ENCODE assay signal across 9 cellular contexts in the genomic region with DNA sequence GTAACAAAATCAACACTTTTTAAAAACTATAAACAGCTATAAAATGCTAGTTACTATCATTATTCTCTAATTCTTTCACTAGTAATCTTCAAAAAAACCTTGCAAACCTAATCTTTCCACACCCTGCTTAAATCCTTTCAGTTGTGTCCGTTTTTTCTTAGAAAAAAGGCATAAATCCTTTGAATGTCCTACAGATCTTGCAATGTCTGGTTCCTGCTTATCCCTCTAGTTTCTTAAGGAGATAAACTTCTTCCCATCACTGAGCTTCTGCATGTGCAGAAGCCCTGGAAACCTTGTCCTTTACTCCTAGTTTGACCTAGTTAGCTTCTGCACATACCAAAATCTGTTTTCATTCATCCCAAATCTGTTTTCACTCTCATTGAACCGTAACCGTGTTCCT. TPM values are rescaled to one million over a fixed set of nuclear protein-coding genes. Genes with fewer than 3 reads are reported as not detected.
DNase-seq lines count a peak whose midpoint lies in the region; ATAC-seq and TF ChIP-seq lines count a peak whose summit lies in the region.
"Had no signal": no experiment of that assay in that cellular context is flagged by ENCODE, and none has a peak within 500 bp of the region (broad histone marks: within the 10 kb centered on the region; RNA-seq: fewer than 3 reads in every experiment).

No MANE protein-coding gene starts in this region.

- H3K27me3 ChIP-seq in BLaER1 treated with 17β-estradiol and CSF1 and Interleukin-3, amounts not matched to agents 10 nM and 100 nM: no peaks in the 10 kb centered on the region
- no peaks in the 10 kb centered on the region for H3K27me3 ChIP-seq in ectodermal cell (ENCODE audit: control insufficient read depth, insufficient read depth, low read length, poor library complexity, severe bottlenecking)

- TF ChIP-seq CTCF in neural crest cell (conservative IDR thresholded peaks at IDR 0.05): no peak

- H3K36me3 Mint-ChIP-seq in neural crest cell (ENCODE audit: low read depth): peaks cover 2% of the 10 kb centered on the region

- H3K27ac ChIP-seq in BLaER1 treated with 17β-estradiol and CSF1 and Interleukin-3, amounts not matched to agents 10 nM and 100 nM: peak overlapping the region; percentile 90 to 99 (median 93); a peak in 20 of 22 replicates
- peak overlapping the region; percentile 98 for H3K27ac ChIP-seq in ectodermal cell (ENCODE audit: insufficient read depth, low read depth, low read length, poor library complexity, severe bottlenecking)

- peak overlapping the region; percentile 73 to 99 (median 87) for H3K4me2 ChIP-seq in BLaER1 treated with 17β-estradiol and CSF1 and Interleukin-3, amounts not matched to agents 10 nM and 100 nM

- H3K4me1 Mint-ChIP-seq in neural crest cell: peaks cover 29% of the 10 kb centered on the region

- peak; percentile 28 for DNase-seq in NAMALWA (ENCODE audit: low spot score)
- DNase-seq in neural crest cell (ENCODE audit: low read depth, low spot score): no peak
- no peak for DNase-seq in NCI-H146 (lab: John Stamatoyannopoulos, UW)
- no peak for DNase-seq in CD1c-positive myeloid dendritic cell (ENCODE audit: extremely low spot score)
- DNase-seq: NCI-H510A had no signal

- peak overlapping the region; percentile 100 for H3K27ac Mint-ChIP-seq in neural crest cell (ENCODE audit: unreplicated experiment)

- peaks cover 12 to 35% (median 23%) of the 10 kb centered on the region in 11 experiments for H3K36me3 ChIP-seq in BLaER1 treated with 17β-estradiol and CSF1 and Interleukin-3, amounts not matched to agents 10 nM and 100 nM
- H3K36me3 ChIP-seq in ectodermal cell (ENCODE audit: control insufficient read depth, insufficient read depth, low read length): peaks cover 8% of the 10 kb centered on the region

- H3K4me3 ChIP-seq in BLaER1 treated with 17β-estradiol and CSF1 and Interleukin-3, amounts not matched to agents 10 nM and 100 nM: peak overlapping the region; percentile 77 to 98 (median 92)
- peak overlapping the region; percentile 80 for H3K4me3 ChIP-seq in ectodermal cell (ENCODE audit: insufficient read depth, low read depth, low read length)

- peaks cover 46 to 60% (median 54%) of the 10 kb centered on the region in 10 experiments for H3K4me1 ChIP-seq in BLaER1 treated with 17β-estradiol and CSF1 and Interleukin-3, amounts not matched to agents 10 nM and 100 nM
- H3K4me1 ChIP-seq in ectodermal cell (ENCODE audit: control insufficient read depth, insufficient read depth, low read length): peaks cover 7% of the 10 kb centered on the region

- 46 to 68% methylated on average over 1 to 3 of the region's 3 CpGs for WGBS in ectodermal cell, 2 experiments

- H3K4me3 Mint-ChIP-seq in neural crest cell: peak overlapping the region; percentile 92

- no peaks in the 10 kb centered on the region for H3K27me3 Mint-ChIP-seq in neural crest cell (ENCODE audit: low read depth)

- peak overlapping the region; percentile 86 to 99 (median 93) for H3K9ac ChIP-seq in BLaER1 treated with 17β-estradiol and CSF1 and Interleukin-3, amounts not matched to agents 10 nM and 100 nM

- peaks cover 0 to 33% (median 0%) of the 10 kb centered on the region in 11 experiments; a peak in 8 of 22 replicates for H4K20me1 ChIP-seq in BLaER1 treated with 17β-estradiol and CSF1 and Interleukin-3, amounts not matched to agents 10 nM and 100 nM

- H3K9me3 Mint-ChIP-seq in neural crest cell: no peaks in the 10 kb centered on the region

- ATAC-seq in activated CD4-positive, CD25-positive, alpha-beta regulatory T cell treated with anti-CD3 and anti-CD28 coated beads, Interleukin-2, amount 50 U/mL, for 24 hours: no peak
- no peak for ATAC-seq in HG03342 (IDR thresholded peaks at IDR 0.05; ENCODE audit: unreplicated experiment)

- H3K9me3 ChIP-seq in BLaER1 treated with 17β-estradiol and CSF1 and Interleukin-3, amounts not matched to agents 10 nM and 100 nM (replicated peaks in 1 of 11): no peaks in the 10 kb centered on the region
- no peaks in the 10 kb centered on the region for H3K9me3 ChIP-seq in ectodermal cell (ENCODE audit: control insufficient read depth, low read length)

RNA-seq across cellular contexts. Expression of gene PNO1, which starts 1.3 kb away (rescaled TPM):
- 21.9 TPM for polyA plus RNA-seq in ectodermal cell (2013, experiment 1 of 4)
- polyA plus RNA-seq in ectodermal cell (2013, experiment 2 of 4): 24.1 TPM
- polyA plus RNA-seq in ectodermal cell (2013, experiment 3 of 4): 15.9 TPM
- 18.7 TPM for polyA plus RNA-seq in ectodermal cell (2013, experiment 4 of 4)
- total RNA-seq in neural crest cell: 20.3 and 20.8 TPM in 2 replicates
